ENCODE assay signal across 1 cellular context in the genomic region with DNA sequence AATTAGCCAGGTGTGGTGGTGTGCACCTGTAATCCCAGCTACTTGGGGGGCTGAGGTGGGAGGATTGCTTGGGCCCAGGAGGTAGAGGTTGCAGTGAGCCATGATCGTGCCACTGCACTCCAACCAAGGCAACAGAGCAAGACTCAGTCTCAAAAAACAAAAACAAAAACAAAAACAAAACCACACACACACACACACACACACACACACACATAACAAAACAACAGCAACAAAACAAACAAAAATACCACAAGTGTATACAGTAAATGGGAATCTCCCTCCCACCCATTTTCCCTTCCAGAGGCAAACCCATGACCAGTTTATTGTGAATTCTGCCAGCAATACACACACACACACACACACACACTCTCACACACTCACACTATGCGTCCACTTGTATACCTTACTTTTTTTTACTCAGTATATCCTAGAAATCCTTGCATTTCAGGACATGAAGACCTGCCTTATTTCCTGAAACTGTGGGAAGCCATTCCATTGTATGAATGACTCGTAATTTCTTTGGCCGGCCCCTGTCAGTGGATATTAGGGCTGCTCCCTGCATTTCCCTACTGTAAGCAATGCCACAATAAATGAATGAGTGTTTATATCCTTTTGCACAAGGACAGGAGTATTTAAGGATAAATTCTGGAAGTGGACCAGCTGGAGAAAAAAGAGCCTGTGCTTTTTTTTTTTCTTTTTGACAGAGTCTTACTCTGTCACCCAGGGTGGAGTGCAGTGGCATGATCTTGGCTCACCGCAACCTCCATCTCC.
TF ChIP-seq lines count a peak whose summit lies in the region.

No MANE protein-coding gene starts in this region.

TF ChIP-seq in HEK293, 187 proteins besides CTCF, POLR2A, EP300 and RAD21 (continued from another document):
- TF ChIP-seq, protein P1, sequence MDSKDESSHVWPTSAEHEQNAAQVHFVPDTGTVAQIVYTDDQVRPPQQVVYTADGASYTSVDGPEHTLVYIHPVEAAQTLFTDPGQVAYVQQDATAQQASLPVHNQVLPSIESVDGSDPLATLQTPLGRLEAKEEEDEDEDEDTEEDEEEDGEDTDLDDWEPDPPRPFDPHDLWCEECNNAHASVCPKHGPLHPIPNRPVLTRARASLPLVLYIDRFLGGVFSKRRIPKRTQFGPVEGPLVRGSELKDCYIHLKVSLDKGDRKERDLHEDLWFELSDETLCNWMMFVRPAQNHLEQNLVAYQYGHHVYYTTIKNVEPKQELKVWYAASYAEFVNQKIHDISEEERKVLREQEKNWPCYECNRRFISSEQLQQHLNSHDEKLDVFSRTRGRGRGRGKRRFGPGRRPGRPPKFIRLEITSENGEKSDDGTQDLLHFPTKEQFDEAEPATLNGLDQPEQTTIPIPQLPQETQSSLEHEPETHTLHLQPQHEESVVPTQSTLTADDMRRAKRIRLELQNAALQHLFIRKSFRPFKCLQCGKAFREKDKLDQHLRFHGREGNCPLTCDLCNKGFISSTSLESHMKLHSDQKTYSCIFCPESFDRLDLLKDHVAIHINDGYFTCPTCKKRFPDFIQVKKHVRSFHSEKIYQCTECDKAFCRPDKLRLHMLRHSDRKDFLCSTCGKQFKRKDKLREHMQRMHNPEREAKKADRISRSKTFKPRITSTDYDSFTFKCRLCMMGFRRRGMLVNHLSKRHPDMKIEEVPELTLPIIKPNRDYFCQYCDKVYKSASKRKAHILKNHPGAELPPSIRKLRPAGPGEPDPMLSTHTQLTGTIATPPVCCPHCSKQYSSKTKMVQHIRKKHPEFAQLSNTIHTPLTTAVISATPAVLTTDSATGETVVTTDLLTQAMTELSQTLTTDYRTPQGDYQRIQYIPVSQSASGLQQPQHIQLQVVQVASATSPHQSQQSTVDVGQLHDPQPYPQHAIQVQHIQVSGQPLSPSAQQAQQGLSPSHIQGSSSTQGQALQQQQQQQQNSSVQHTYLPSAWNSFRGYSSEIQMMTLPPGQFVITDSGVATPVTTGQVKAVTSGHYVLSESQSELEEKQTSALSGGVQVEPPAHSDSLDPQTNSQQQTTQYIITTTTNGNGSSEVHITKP (tag by site-specific recombination; IDR thresholded peaks at IDR 0.05): 0 out of 2 replicates have a peak, but pooled peaks have one; percentile 23
- TF ChIP-seq, protein P2, sequence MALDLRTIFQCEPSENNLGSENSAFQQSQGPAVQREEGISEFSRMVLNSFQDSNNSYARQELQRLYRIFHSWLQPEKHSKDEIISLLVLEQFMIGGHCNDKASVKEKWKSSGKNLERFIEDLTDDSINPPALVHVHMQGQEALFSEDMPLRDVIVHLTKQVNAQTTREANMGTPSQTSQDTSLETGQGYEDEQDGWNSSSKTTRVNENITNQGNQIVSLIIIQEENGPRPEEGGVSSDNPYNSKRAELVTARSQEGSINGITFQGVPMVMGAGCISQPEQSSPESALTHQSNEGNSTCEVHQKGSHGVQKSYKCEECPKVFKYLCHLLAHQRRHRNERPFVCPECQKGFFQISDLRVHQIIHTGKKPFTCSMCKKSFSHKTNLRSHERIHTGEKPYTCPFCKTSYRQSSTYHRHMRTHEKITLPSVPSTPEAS (tag by site-specific recombination; IDR thresholded peaks at IDR 0.05): peak; percentile 55; the same call in 1 of the 2 replicates
- TF ChIP-seq ZNF677 (tag by site-specific recombination; IDR thresholded peaks at IDR 0.05): no peak
- no peak for TF ChIP-seq ZNF76 (tag by site-specific recombination; IDR thresholded peaks at IDR 0.05; ENCODE audit: borderline replicate concordance, low read depth)
- TF ChIP-seq ZFHX2 (tag by site-specific recombination; conservative IDR thresholded peaks at IDR 0.05): peak; percentile 36; the same call in 1 of the 2 replicates
- TF ChIP-seq ZNF791 (tag by site-specific recombination; IDR thresholded peaks at IDR 0.05): peak; percentile 62
- TF ChIP-seq ZNF785 (tag by site-specific recombination; IDR thresholded peaks at IDR 0.05): 0 out of 2 replicates have a peak, but pooled peaks have one; percentile 57
TF ChIP-seq in HEK293: peak in this region for 5.
